16 cellular contexts compared by ENCODE assay signal in genomic region chr11:57461841-57462489, GRCh38. TPM values are rescaled to one million over a fixed set of nuclear protein-coding genes. Genes with fewer than 3 reads are reported as not detected.
A peak's percentile ranks its signal among the peaks of the same experiment; 100 is the strongest.
DNase-seq lines count a peak whose midpoint lies in the region; ATAC-seq and TF ChIP-seq lines count a peak whose summit lies in the region.
"Had no signal": no experiment of that assay in that cellular context is flagged by ENCODE, and none has a peak within 500 bp of the region (broad histone marks: within the 10 kb centered on the region; RNA-seq: fewer than 3 reads in every experiment).

No MANE protein-coding gene starts in this region.

- H2BK15ac ChIP-seq in H9 (ENCODE audit: low read depth, low read length), result no peak overlapping the region

- no peak overlapping the region for H2AFZ ChIP-seq in H9 (ENCODE audit: low read length)

- TF ChIP-seq CTCF in H9 (conservative IDR thresholded peaks at IDR 0.05), result no peak
- no peak for TF ChIP-seq CTCF in brain (conservative IDR thresholded peaks at IDR 0.05)
- TF ChIP-seq CTCF in GM10266 (IDR thresholded peaks at IDR 0.05; ENCODE audit: control insufficient read depth, insufficient read depth, low read depth, missing control alignments), result no peak

- H3K27me3 Mint-ChIP-seq in H9 (ENCODE audit: low read depth) (peaks cover 72% of the 10 kb centered on the region), brain (peaks cover 55% of the 10 kb centered on the region)
- peaks cover 22 to 62% (median 30%) of the 10 kb centered on the region in 5 donors for H3K27me3 Mint-ChIP-seq in naive thymus-derived CD4-positive, alpha-beta T cell

- H4K8ac ChIP-seq in H9 (replicated peaks; ENCODE audit: insufficient read length, low read depth, low read length), result no peak overlapping the region

- no peak overlapping the region for H3K14ac ChIP-seq in H9 (ENCODE audit: insufficient read depth, low read length)

- H3K56ac ChIP-seq in H9 (ENCODE audit: insufficient read length, low read depth, low read length), result no peak overlapping the region

- H3K23ac ChIP-seq in H9 (ENCODE audit: insufficient read length, low read depth, low read length), result no peak overlapping the region

- no CpG with 5 or more reads among the region's 16 CpGs for WGBS in H9 (ENCODE audit: extremely low coverage, insufficient read length, low lambda C conversion rate)

- no peak overlapping the region for H2BK20ac ChIP-seq in H9 (ENCODE audit: low read depth, low read length, poor library complexity, severe bottlenecking)

- 0 out of 7 replicates have a peak, but pooled peaks cover 0 to 5% (median 0%) of the 10 kb centered on the region in 3 experiments for H3K36me3 Mint-ChIP-seq in H9 (ENCODE audit: insufficient read depth in 1 of 3, low read depth in 3 of 3)
- H3K36me3 Mint-ChIP-seq in brain, result no peaks in the 10 kb centered on the region
- H3K36me3 Mint-ChIP-seq in naive thymus-derived CD4-positive, alpha-beta T cell, result no peaks in the 10 kb centered on the region
- H3K36me3 Mint-ChIP-seq: activated naive CD4-positive, alpha-beta T cell treated with anti-CD3 and anti-CD28 coated beads, Interleukin-2, amount 50 U/mL, for 72 hours had no signal

- intact Hi-C loops in naive thymus-derived CD4-positive, alpha-beta T cell (cut with micrococcal nuclease), result no loop called here

- H2BK12ac ChIP-seq in H9 (ENCODE audit: insufficient read length, low read depth, low read length), result no peak overlapping the region

- H2BK5ac ChIP-seq in H9 (ENCODE audit: insufficient read length, low read length), result no peak overlapping the region

- no peak overlapping the region for H3K18ac ChIP-seq in H9 (ENCODE audit: insufficient read length, low read depth, low read length)

- DNase-seq in H9 (no peak), GM10266 (ENCODE audit: extremely low spot score) (no peak), hippocampal formation (lab: John Stamatoyannopoulos, UW) (no peak), NCI-H1436 treated with DMSO at 0.1 percent for 48 hours (lab: John Stamatoyannopoulos, UW) (no peak), EL (no peak)
- no peak for DNase-seq in naive thymus-derived CD4-positive, alpha-beta T cell
- DNase-seq: activated CD8-positive, alpha-beta memory T cell treated with anti-CD3 and anti-CD28 coated beads for 24 hours; BE2C; central memory CD4-positive, alpha-beta T cell; DND-41; foreskin fibroblast; HCEC 1CT; NCI-H446 treated with DMSO at 0.1 percent for 48 hours had no signal

- peak overlapping the region; percentile 11 to 99 (median 95); a peak in 21 of 22 replicates for H3K4me2 ChIP-seq in BLaER1 treated with 17β-estradiol and CSF1 and Interleukin-3, amounts not matched to agents 10 nM and 100 nM
- peak overlapping the region; percentile 81 for H3K4me2 ChIP-seq in H9 (ENCODE audit: insufficient read depth, insufficient read length, low read length)

- CTCF ChIA-PET in naive thymus-derived CD4-positive, alpha-beta T cell (lab: Charles Lee), result no interaction called here

- no peak overlapping the region for H2BK120ac ChIP-seq in H9 (ENCODE audit: low read depth, low read length, poor library complexity, severe bottlenecking)

- H3K4ac ChIP-seq in H9 (ENCODE audit: low read depth, low read length), result no peak overlapping the region

- H3K27ac Mint-ChIP-seq in H9, result no peak overlapping the region
- peak overlapping the region in 4 of 5 experiments; percentile 76 to 91 (median 84) for H3K27ac Mint-ChIP-seq in brain
- no peak overlapping the region for H3K27ac Mint-ChIP-seq in naive thymus-derived CD4-positive, alpha-beta T cell
- H3K27ac Mint-ChIP-seq: activated naive CD4-positive, alpha-beta T cell treated with anti-CD3 and anti-CD28 coated beads, Interleukin-2, amount 50 U/mL, for 72 hours had no signal

- H3K4me3 ChIP-seq in BLaER1 treated with 17β-estradiol and CSF1 and Interleukin-3, amounts not matched to agents 10 nM and 100 nM, result peak overlapping the region in 7 of 10 experiments; percentile 68 to 78 (median 73); a peak in 13 of 20 replicates
- H3K4me3 ChIP-seq in naive thymus-derived CD4-positive, alpha-beta T cell (ENCODE audit: low read length), result no peak overlapping the region

- H3K4me3 Mint-ChIP-seq in H9 (peak overlapping the region; percentile 63 to 90; a peak in 4 of 5 replicates), brain (peak overlapping the region; percentile 78 to 88 (median 84))
- peak overlapping the region in 8 of 10 donors; percentile 16 to 99 (median 52) for H3K4me3 Mint-ChIP-seq in naive thymus-derived CD4-positive, alpha-beta T cell

- H3K4me1 Mint-ChIP-seq in H9 (peaks cover 38 to 63% of the 10 kb centered on the region in 2 experiments), brain (peaks cover 61% of the 10 kb centered on the region)
- H3K4me1 Mint-ChIP-seq in naive thymus-derived CD4-positive, alpha-beta T cell, result peaks cover 17 to 38% (median 24%) of the 10 kb centered on the region in 7 donors

- H3K23me2 ChIP-seq in H9 (ENCODE audit: insufficient read length, low read depth, low read length, poor library complexity, severe bottlenecking), result peaks cover 30% of the 10 kb centered on the region

- H3K4me1 ChIP-seq in BLaER1 treated with 17β-estradiol and CSF1 and Interleukin-3, amounts not matched to agents 10 nM and 100 nM, result peaks cover 29 to 88% (median 77%) of the 10 kb centered on the region in 10 experiments
- peaks cover 13% of the 10 kb centered on the region; the same call in 1 of the 2 replicates for H3K4me1 ChIP-seq in H9 (ENCODE audit: insufficient read depth, low read length)
- H3K4me1 ChIP-seq in naive thymus-derived CD4-positive, alpha-beta T cell (ENCODE audit: control insufficient read depth in 2 of 2, insufficient read depth in 2 of 2, low read length in 2 of 2), result peaks cover 26% of the 10 kb centered on the region in 2 donors
- H3K4me1 ChIP-seq: BE2C had no signal

- peak overlapping the region in 8 of 11 experiments; percentile 8 to 62 (median 40); a peak in 6 of 22 replicates for H3K9ac ChIP-seq in BLaER1 treated with 17β-estradiol and CSF1 and Interleukin-3, amounts not matched to agents 10 nM and 100 nM
- H3K9ac ChIP-seq in H9 (ENCODE audit: extremely low read depth, insufficient read length, low read length), result no peak overlapping the region

- no peak overlapping the region for H4K91ac ChIP-seq in H9 (ENCODE audit: insufficient read length, low read depth, low read length)

- no peak overlapping the region for H3T11ph ChIP-seq in H9 (ENCODE audit: low read length)

- no peak overlapping the region for H3K27ac ChIP-seq in BLaER1 treated with 17β-estradiol and CSF1 and Interleukin-3, amounts not matched to agents 10 nM and 100 nM
- H3K27ac ChIP-seq in H9 (ENCODE audit: insufficient read length, low read depth, low read length), result no peak overlapping the region
- H3K27ac ChIP-seq in naive thymus-derived CD4-positive, alpha-beta T cell (ENCODE audit: low read depth, low read length), result no peak overlapping the region

- POLR2A ChIA-PET in naive thymus-derived CD4-positive, alpha-beta T cell (lab: Charles Lee), result interaction anchor here (1.0 kb wide), 1 partner anchor 22 kb away, joined by 3 read pairs; no protein-coding TSS in a partner anchor

- no peaks in the 10 kb centered on the region for H3K79me2 ChIP-seq in H9 (ENCODE audit: insufficient read depth, low read length)

- no peak for ATAC-seq in naive thymus-derived CD4-positive, alpha-beta T cell
- ATAC-seq: activated naive CD4-positive, alpha-beta T cell treated with anti-CD3 and anti-CD28 coated beads, Interleukin-2, amount 50 U/mL, for 72 hours had no signal

- H3K9me3 Mint-ChIP-seq in H9 (no peaks in the 10 kb centered on the region), brain (peaks cover 0 to 3% (median 0%) of the 10 kb centered on the region in 5 experiments)
- peaks cover 0 to 2% (median 0%) of the 10 kb centered on the region in 11 donors for H3K9me3 Mint-ChIP-seq in naive thymus-derived CD4-positive, alpha-beta T cell
- H3K9me3 Mint-ChIP-seq: activated naive CD4-positive, alpha-beta T cell treated with anti-CD3 and anti-CD28 coated beads, Interleukin-2, amount 50 U/mL, for 72 hours had no signal

- H3K36me3 ChIP-seq in BLaER1 treated with 17β-estradiol and CSF1 and Interleukin-3, amounts not matched to agents 10 nM and 100 nM, result peaks cover 0 to 12% (median 9%) of the 10 kb centered on the region in 11 experiments; a peak in 6 of 22 replicates
- H3K36me3 ChIP-seq in naive thymus-derived CD4-positive, alpha-beta T cell (ENCODE audit: control insufficient read depth in 2 of 3, insufficient read depth in 3 of 3, low read length in 3 of 3), result no peaks in the 10 kb centered on the region
- H3K36me3 ChIP-seq: BE2C had no signal

- no peaks in the 10 kb centered on the region for H3K9me3 ChIP-seq in BLaER1 treated with 17β-estradiol and CSF1 and Interleukin-3, amounts not matched to agents 10 nM and 100 nM (replicated peaks in 1 of 11)
- H3K9me3 ChIP-seq in H9 (ENCODE audit: control insufficient read depth, low read depth, low read length), result no peaks in the 10 kb centered on the region
- no peaks in the 10 kb centered on the region for H3K9me3 ChIP-seq in naive thymus-derived CD4-positive, alpha-beta T cell (ENCODE audit: control insufficient read depth in 2 of 3, low read length in 3 of 3)
- H3K9me3 ChIP-seq: BE2C had no signal

- H4K5ac ChIP-seq in H9 (ENCODE audit: insufficient read length, low read depth, low read length), result no peak overlapping the region

- H4K20me1 ChIP-seq in BLaER1 treated with 17β-estradiol and CSF1 and Interleukin-3, amounts not matched to agents 10 nM and 100 nM, result peaks cover 0 to 41% (median 13%) of the 10 kb centered on the region in 11 experiments; a peak in 12 of 22 replicates
- no peaks in the 10 kb centered on the region for H4K20me1 ChIP-seq in H9 (ENCODE audit: control insufficient read depth, insufficient read depth, insufficient read length)

- no peaks in the 10 kb centered on the region for H3K79me1 ChIP-seq in H9 (ENCODE audit: insufficient read depth, low read depth, low read length, poor library complexity, severe bottlenecking)

- no peak overlapping the region for H2AK5ac ChIP-seq in H9 (ENCODE audit: insufficient read length, low read length)

- peaks cover 36 to 53% (median 48%) of the 10 kb centered on the region in 11 experiments for H3K27me3 ChIP-seq in BLaER1 treated with 17β-estradiol and CSF1 and Interleukin-3, amounts not matched to agents 10 nM and 100 nM
- H3K27me3 ChIP-seq in H9 (ENCODE audit: insufficient read depth, low read length), result peaks cover 10% of the 10 kb centered on the region; the same call in 1 of the 2 replicates
- peaks cover 9 to 12% of the 10 kb centered on the region in 2 donors for H3K27me3 ChIP-seq in naive thymus-derived CD4-positive, alpha-beta T cell (ENCODE audit: control insufficient read depth in 2 of 2, insufficient read depth in 2 of 2, low read length in 2 of 2)

RNA-seq across cellular contexts. Expression of gene RTN4RL2, which starts 1.6 kb away (rescaled TPM):
- 7.0 and 7.1 TPM in 2 replicates for total RNA-seq in H9 (2021)
- 14.0 TPM for polyA plus RNA-seq in brain (ENCODE audit: insufficient read depth, low read depth, low replicate concordance)
- total RNA-seq in naive thymus-derived CD4-positive, alpha-beta T cell, result under 1 TPM in 3 of 5 experiments, not detected in 2; 0.19 to 0.47 (median 0.27) TPM
- polyA plus RNA-seq in naive thymus-derived CD4-positive, alpha-beta T cell, result under 1 TPM; 0.08 to 0.44 TPM

RNA-seq across cellular contexts. Expression of gene SLC43A3, which starts 35.0 kb away (rescaled TPM):
- 21.4 and 21.9 TPM in 2 replicates for total RNA-seq in H9 (2021)
- polyA plus RNA-seq in brain (ENCODE audit: insufficient read depth, low read depth, low replicate concordance), result 7.4 TPM
- total RNA-seq in naive thymus-derived CD4-positive, alpha-beta T cell, result 10 to 100 TPM; 10.5 to 67.9 (median 12.2) TPM
- 10 to 100 TPM; 10.0 to 16.7 TPM for polyA plus RNA-seq in naive thymus-derived CD4-positive, alpha-beta T cell

RNA-seq across cellular contexts. Expression of gene SLC43A1, which starts 53.5 kb away (rescaled TPM):
- total RNA-seq in H9 (2021), result 16.3 and 17.0 TPM in 2 replicates
- 1.6 TPM for polyA plus RNA-seq in brain (ENCODE audit: insufficient read depth, low read depth, low replicate concordance)
- 10 to 100 TPM; 10.1 to 19.2 (median 16.3) TPM for total RNA-seq in naive thymus-derived CD4-positive, alpha-beta T cell
- 10 to 100 TPM; 12.7 to 15.4 TPM for polyA plus RNA-seq in naive thymus-derived CD4-positive, alpha-beta T cell

Comparison
In these comparisons a context has a peak if more than half of its experiments do, and no peak if none do; other contexts are left out.
1. H3K27ac Mint-ChIP-seq: peak in brain (4 of 5); none in H9 (0 of 3) and naive thymus-derived CD4-positive, alpha-beta T cell (0 of 9).
2. Peak in every context shown above with its lines, with median percentiles within 50 percentile points of each other: H3K4me3 Mint-ChIP-seq.